In genomic region chr12:78641837-78642423, GRCh38 we compare ENCODE assay signal across 20 cellular contexts.
DNase-seq lines count a peak whose midpoint lies in the region; ATAC-seq, FAIRE-seq and TF ChIP-seq lines count a peak whose summit lies in the region.
"Had no signal": no experiment of that assay in that cellular context is flagged by ENCODE, and none has a peak within 500 bp of the region (broad histone marks: within the 10 kb centered on the region; RNA-seq: fewer than 3 reads in every experiment).

No MANE protein-coding gene starts in this region.

- no peak; the same call in 2 of the 3 replicates for TF ChIP-seq CTCF in A549 (IDR thresholded peaks at IDR 0.05)
- peak; percentile 0; the same call in 1 of the 2 replicates for TF ChIP-seq CTCF in Panc1 (IDR thresholded peaks at IDR 0.05)
- TF ChIP-seq CTCF in epithelial cell of proximal tubule (conservative IDR thresholded peaks at IDR 0.05; ENCODE audit: low read depth, low read length) = peak; percentile 29
- TF ChIP-seq CTCF in hepatocyte (IDR thresholded peaks at IDR 0.05; ENCODE audit: poor library complexity) = no peak

- no peaks in the 10 kb centered on the region for H3K27me3 ChIP-seq in Panc1 (ENCODE audit: control insufficient read depth, insufficient read depth, low read length)
- H3K27me3 ChIP-seq in H7 (ENCODE audit: control insufficient read depth, insufficient read depth, low read length) = peaks cover 4% of the 10 kb centered on the region; the same call in 1 of the 2 replicates
- H3K27me3 ChIP-seq in hepatocyte = no peaks in the 10 kb centered on the region
- H3K27me3 ChIP-seq: body of pancreas, upper lobe of right lung had no signal

- intact Hi-C loops in Panc1 (cut with micrococcal nuclease; ENCODE audit: unreplicated experiment) = no loop called here
- intact Hi-C loops in posterior vena cava (cut with DNase I) = no loop called here

- 0 out of 6 replicates have a peak overlapping the region, but pooled peaks of 1 of the 2 experiments have one; percentile 7 for H3K27ac ChIP-seq in A549
- no peak overlapping the region for H3K27ac ChIP-seq in Panc1 (ENCODE audit: low read length)
- no peak overlapping the region for H3K27ac ChIP-seq in hepatocyte
- H3K27ac ChIP-seq: body of pancreas, HL-60, upper lobe of right lung had no signal

- TF ChIP-seq RAD21 in A549 (conservative IDR thresholded peaks at IDR 0.05 in 1 of 2, IDR thresholded peaks at IDR 0.05 in 1 of 2) = peak; percentile 23 to 26; a peak in 1 of 5 replicates

- no peaks in the 10 kb centered on the region for H3K79me2 ChIP-seq in hepatocyte

- CTCF ChIA-PET in A549 (lab: Yijun Ruan, JAX) = no interaction called here
- CTCF ChIA-PET in Panc1 (lab: Charles Lee) = no interaction called here

- in situ Hi-C loops in Panc1 (cut with HindIII; ENCODE audit: low pct_unique_long_range_greater_than_20kb, low sequenced_read_pairs) = no loop called here

- H3K9me3 ChIP-seq in A549 (no peaks in the 10 kb centered on the region), Panc1 (ENCODE audit: control insufficient read depth, insufficient read depth, low read depth, low read length) (no peaks in the 10 kb centered on the region), hepatocyte (ENCODE audit: low read depth) (no peaks in the 10 kb centered on the region)
- H3K9me3 ChIP-seq: body of pancreas, upper lobe of right lung had no signal

- peak; percentile 67 for FAIRE-seq in A549 (lab: Jason Lieb, UNC)
- FAIRE-seq: GM12878 had no signal

- H2AFZ ChIP-seq in hepatocyte = no peak overlapping the region

- no peak overlapping the region for H3K4me3 ChIP-seq in A549
- H3K4me3 ChIP-seq in Panc1 (ENCODE audit: low read depth in 2 of 2, low read length in 2 of 2) = no peak overlapping the region
- no peak overlapping the region for H3K4me3 ChIP-seq in epithelial cell of proximal tubule (ENCODE audit: low read depth, low read length)
- no peak overlapping the region for H3K4me3 ChIP-seq in H7 (ENCODE audit: insufficient read depth, low read depth, low read length)
- no peak overlapping the region for H3K4me3 ChIP-seq in hepatocyte
- H3K4me3 ChIP-seq: body of pancreas, GM12878, upper lobe of right lung had no signal

- POLR2A ChIA-PET in A549 (lab: Yijun Ruan, JAX) = no interaction called here
- POLR2A ChIA-PET in Panc1 (lab: Charles Lee) = no interaction called here

- peak in 1 of 2 experiments; percentile 78; a peak in 3 of 6 replicates for ATAC-seq in A549
- no peak for ATAC-seq in Panc1
- ATAC-seq: activated CD8-positive, alpha-beta T cell treated with anti-CD3 and anti-CD28 coated beads, Interleukin-2, amount 10 ng/mL, durations not matched to agents 7 days and 5 days; body of pancreas; GM12878; left lobe of liver; right cardiac atrium; stimulated activated effector memory CD8-positive, alpha-beta T cell treated with anti-CD3 and anti-CD28 coated beads, Interleukin-12 subunit alpha, Interleukin-12 subunit beta, amount 100 ng/mL, for 72 hours; upper lobe of right lung had no signal

- no peaks in the 10 kb centered on the region for H3K36me3 ChIP-seq in Panc1 (ENCODE audit: control insufficient read depth, insufficient read depth, low read length)
- H3K36me3 ChIP-seq in H7 (replicated peaks; ENCODE audit: control insufficient read depth, insufficient read depth, low read length) = no peaks in the 10 kb centered on the region
- no peaks in the 10 kb centered on the region for H3K36me3 ChIP-seq in hepatocyte (replicated peaks; ENCODE audit: insufficient read depth, low read depth)
- H3K36me3 ChIP-seq: upper lobe of right lung had no signal

- H3K4me1 ChIP-seq in A549 (0 out of 3 replicates have a peak, but pooled peaks cover 2% of the 10 kb centered on the region), Panc1 (ENCODE audit: control insufficient read depth, insufficient read depth, low read length) (no peaks in the 10 kb centered on the region), hepatocyte (ENCODE audit: insufficient read depth) (no peaks in the 10 kb centered on the region)
- H3K4me1 ChIP-seq: body of pancreas, upper lobe of right lung had no signal

- peak in 1 of 2 experiments; percentile 26 for DNase-seq in A549 (ENCODE audit: low read depth in 1 of 2, low spot score in 1 of 2)
- DNase-seq in H4 (ENCODE audit: low spot score) = peak; percentile 9
- DNase-seq in Panc1 (ENCODE audit: low read depth, low spot score) = no peak
- DNase-seq in epithelial cell of proximal tubule (ENCODE audit: low read depth) = no peak
- no peak for DNase-seq in posterior vena cava (ENCODE audit: low spot score)
- no peak for DNase-seq in activated CD4-positive, alpha-beta T cell treated with anti-CD3 and anti-CD28 coated beads, Interleukin-2, amount 50 U/mL, for 4 hours
- no peak for DNase-seq in H7
- DNase-seq in hepatocyte (ENCODE audit: low spot score) = no peak
- DNase-seq: activated CD8-positive, alpha-beta T cell treated with anti-CD3 and anti-CD28 coated beads, Interleukin-2, amount 10 ng/mL, durations not matched to agents 7 days and 5 days; body of pancreas; DND-41; naive B cell; right cardiac atrium; stimulated activated CD4-positive, alpha-beta T cell treated with anti-CD3 and anti-CD28 coated beads, Interleukin-4, amount 100 ng/mL, for 1 hour; T1000; upper lobe of right lung had no signal

- 13% methylated on average over 1 of the region's 1 CpG for WGBS in A549 (ENCODE audit: missing lambda C conversion rate)
- WGBS in hepatocyte (ENCODE audit: low lambda C conversion rate, missing lambda C conversion rate) = 71% methylated on average over 1 of the region's 1 CpG

- no peak for TF ChIP-seq POLR2A in A549 (IDR thresholded peaks at IDR 0.05; ENCODE audit: low read length)

- no peak for TF ChIP-seq EP300 in A549 (IDR thresholded peaks at IDR 0.05)

- BruUV-seq in Panc1 (replicated peaks; lab: Mats Ljungman, UMichigan) = no TSS peak

- H3K4me2 ChIP-seq in A549 (no peak overlapping the region), hepatocyte (no peak overlapping the region)

- H4K20me1 ChIP-seq in hepatocyte (ENCODE audit: insufficient read depth, poor library complexity, severe bottlenecking) = no peaks in the 10 kb centered on the region

- no peaks in the 10 kb centered on the region for H3K9me2 ChIP-seq in hepatocyte (replicated peaks; ENCODE audit: insufficient read depth)

TF ChIP-seq in A549, 52 proteins besides CTCF, POLR2A, EP300 and RAD21:
- TF ChIP-seq NFE2L2 (conservative IDR thresholded peaks at IDR 0.05; ENCODE audit: low read length) (no peak), SMC3 (IDR thresholded peaks at IDR 0.05) (0 out of 3 replicates have a peak, but pooled peaks have one; percentile 18)

Comparison
In these comparisons a context has a peak if more than half of its experiments do, and no peak if none do; other contexts are left out.
1. CTCF ChIP-seq: peak in Panc1 (single experiment) and epithelial cell of proximal tubule (single experiment); none in A549 (single experiment) and hepatocyte (single experiment).